24 cellular contexts compared by ENCODE assay signal in the genomic region with DNA sequence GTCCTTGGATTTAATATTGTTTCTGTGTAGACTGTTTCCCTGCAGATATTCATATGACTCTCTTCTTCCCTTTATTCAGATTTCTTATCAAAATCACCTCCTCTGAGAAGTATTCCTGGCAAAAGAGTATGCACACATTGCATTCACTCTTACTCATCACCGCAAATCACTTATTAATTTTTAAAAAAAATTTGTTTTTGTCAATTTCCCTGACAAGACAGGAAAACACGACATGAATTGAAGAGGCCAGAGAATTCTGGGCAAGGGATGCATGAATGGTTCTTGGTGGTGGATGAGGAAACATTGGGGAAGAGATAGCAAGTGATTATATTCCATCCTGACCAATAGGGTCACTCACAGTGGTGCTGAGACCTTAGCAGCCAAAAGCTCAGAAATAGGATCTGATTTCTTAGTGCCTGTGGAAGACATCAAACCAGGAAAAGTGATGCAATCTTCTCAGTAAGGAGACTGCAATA.
DNase-seq lines count a peak whose midpoint lies in the region; ATAC-seq and TF ChIP-seq lines count a peak whose summit lies in the region.
"Had no signal": no experiment of that assay in that cellular context is flagged by ENCODE, and none has a peak within 500 bp of the region (broad histone marks: within the 10 kb centered on the region; RNA-seq: fewer than 3 reads in every experiment).

No MANE protein-coding gene starts in this region.

- TF ChIP-seq RAD21 in SK-N-SH (IDR thresholded peaks at IDR 0.05; ENCODE audit: low read length) = no peak

- intact Hi-C loops in spleen (cut with DNase I; ENCODE audit: low total_unique reads) = no loop called here

- DNase-seq in HS-5 (ENCODE audit: low read depth) = peak; percentile 56
- no peak for DNase-seq in SK-N-SH
- peak; percentile 64 for DNase-seq in epithelial cell of proximal tubule (ENCODE audit: low read depth)
- no peak for DNase-seq in smooth muscle cell (lab: John Stamatoyannopoulos, UW; ENCODE audit: unreplicated experiment)
- no peak for DNase-seq in spleen
- no peak for DNase-seq in activated CD8-positive, alpha-beta memory T cell treated with anti-CD3 and anti-CD28 coated beads for 24 hours
- DNase-seq: activated CD4-positive, alpha-beta T cell treated with anti-CD3 and anti-CD28 coated beads, Interleukin-2, amount 10 ng/mL, durations not matched to agents 24 days and 14 days; activated naive CD4-positive, alpha-beta T cell treated with anti-CD3 and anti-CD28 coated beads for 36 hours; effector CD8-positive, alpha-beta T cell; erythroblast; gastrocnemius medialis; GOT3; left lung; NCI-H146; NCI-H446; SHP77; stimulated activated naive CD8-positive, alpha-beta T cell treated with anti-CD3 and anti-CD28 coated beads, Interleukin-15, Interleukin-2, amounts not matched to agents 100 U/mL and 50 U/mL, for 24 hours; uterus; WERI-Rb-1 had no signal

- no peak for TF ChIP-seq POLR2A in spleen (IDR thresholded peaks at IDR 0.05)

- TF ChIP-seq EP300 in SK-N-SH (IDR thresholded peaks at IDR 0.05; ENCODE audit: borderline replicate concordance in 1 of 2, low read depth in 1 of 2, low read length in 1 of 2) = no peak

- H3K4me3 ChIP-seq in SK-N-SH (ENCODE audit: low read depth in 2 of 2, low read length in 1 of 2) = no peak overlapping the region
- no peak overlapping the region for H3K4me3 ChIP-seq in epithelial cell of proximal tubule (ENCODE audit: low read depth, low read length)
- no peak overlapping the region for H3K4me3 ChIP-seq in smooth muscle cell
- H3K4me3 ChIP-seq in spleen = no peak overlapping the region
- H3K4me3 ChIP-seq: breast epithelium, gastrocnemius medialis, hepatocyte, left lung, thoracic aorta, uterus had no signal

- H3K79me2 ChIP-seq in SK-N-SH (ENCODE audit: insufficient read depth) (no peaks in the 10 kb centered on the region), smooth muscle cell (ENCODE audit: low read depth) (no peaks in the 10 kb centered on the region)
- H3K79me2 ChIP-seq: hepatocyte had no signal

- H3F3A ChIP-seq in SK-N-SH (replicated peaks; ENCODE audit: insufficient read depth) = peaks cover 25% of the 10 kb centered on the region
- no peaks in the 10 kb centered on the region for H3F3A ChIP-seq in smooth muscle cell (ENCODE audit: low read depth)

- 0% methylated on average over 2 of the region's 2 CpGs for WGBS in SK-N-SH (ENCODE audit: low lambda C conversion rate)
- 66% methylated on average over 2 of the region's 2 CpGs for WGBS in smooth muscle cell (ENCODE audit: low lambda C conversion rate)
- 39 to 74% (median 53%) methylated on average over 2 of the region's 2 CpGs for WGBS in spleen, 5 donors

- H3K27ac ChIP-seq in SK-N-SH (ENCODE audit: low read depth in 2 of 2, low read length in 1 of 2) (peak overlapping the region in 1 of 2 experiments; percentile 78; a peak in 2 of 4 replicates), smooth muscle cell (ENCODE audit: low read depth) (no peak overlapping the region), spleen (no peak overlapping the region)
- H3K27ac ChIP-seq: breast epithelium, gastrocnemius medialis, hepatocyte, left lung, thoracic aorta, uterus, WERI-Rb-1 had no signal

- no peaks in the 10 kb centered on the region; the same call in 1 of the 2 replicates for H3K9me2 ChIP-seq in SK-N-SH

- H3K9me3 ChIP-seq in SK-N-SH (no peaks in the 10 kb centered on the region), smooth muscle cell (replicated peaks; ENCODE audit: low read depth) (no peaks in the 10 kb centered on the region), spleen (no peaks in the 10 kb centered on the region)
- H3K9me3 ChIP-seq: breast epithelium, gastrocnemius medialis, thoracic aorta, uterus had no signal

- H3K9ac ChIP-seq in SK-N-SH (no peak overlapping the region; the same call in 1 of the 2 replicates), smooth muscle cell (ENCODE audit: low read depth) (no peak overlapping the region)

- H3K36me3 ChIP-seq in SK-N-SH (replicated peaks in 1 of 2; ENCODE audit: control insufficient read depth in 1 of 2, insufficient read depth in 2 of 2, low read length in 1 of 2) (no peaks in the 10 kb centered on the region), smooth muscle cell (ENCODE audit: low read depth) (no peaks in the 10 kb centered on the region), spleen (no peaks in the 10 kb centered on the region)
- H3K36me3 ChIP-seq: breast epithelium, gastrocnemius medialis, left lung, thoracic aorta, uterus, WERI-Rb-1 had no signal

- H3K4me2 ChIP-seq in SK-N-SH = peak overlapping the region; percentile 54
- H3K4me2 ChIP-seq in smooth muscle cell = peak overlapping the region; percentile 27
- H3K4me2 ChIP-seq: hepatocyte had no signal

- H3K27me3 ChIP-seq in SK-N-SH (ENCODE audit: insufficient read depth) (no peaks in the 10 kb centered on the region), smooth muscle cell (ENCODE audit: low read depth) (no peaks in the 10 kb centered on the region), spleen (replicated peaks in 1 of 7) (no peaks in the 10 kb centered on the region)
- H3K27me3 ChIP-seq: breast epithelium, gastrocnemius medialis, hepatocyte, left lung, uterus had no signal

- H4K20me1 ChIP-seq in SK-N-SH (ENCODE audit: insufficient read depth) = no peaks in the 10 kb centered on the region
- H4K20me1 ChIP-seq in smooth muscle cell (ENCODE audit: low read depth) = no peaks in the 10 kb centered on the region

- ATAC-seq in HG02610 (IDR thresholded peaks at IDR 0.05; ENCODE audit: unreplicated experiment) = no peak
- ATAC-seq: gastrocnemius medialis; left lung; sciatic nerve; stimulated activated naive CD8-positive, alpha-beta T cell treated with anti-CD3 and anti-CD28 coated beads, Interleukin-15, Interleukin-2, amounts not matched to agents 100 U/mL and 50 U/mL, for 24 hours had no signal

- H2AFZ ChIP-seq in SK-N-SH (ENCODE audit: low read depth) = peak overlapping the region; percentile 61; the same call in 1 of the 2 replicates
- H2AFZ ChIP-seq in smooth muscle cell (ENCODE audit: low read depth) = peak overlapping the region; percentile 21
- H2AFZ ChIP-seq: hepatocyte had no signal

- CTCF ChIA-PET in SK-N-SH (lab: Yijun Ruan, JAX) = no interaction called here

- H3K4me1 ChIP-seq in SK-N-SH (ENCODE audit: control insufficient read depth in 1 of 2, insufficient read depth in 2 of 2, low read depth in 1 of 2, low read length in 1 of 2) (peaks cover 0 to 9% of the 10 kb centered on the region in 2 experiments; a peak in 1 of 4 replicates), smooth muscle cell (ENCODE audit: low read depth) (no peaks in the 10 kb centered on the region), spleen (no peaks in the 10 kb centered on the region)
- H3K4me1 ChIP-seq: breast epithelium, gastrocnemius medialis, left lung, uterus had no signal

- TF ChIP-seq CTCF in SK-N-SH (IDR thresholded peaks at IDR 0.05) = no peak
- TF ChIP-seq CTCF in epithelial cell of proximal tubule (conservative IDR thresholded peaks at IDR 0.05; ENCODE audit: low read depth, low read length) = no peak
- no peak for TF ChIP-seq CTCF in smooth muscle cell (IDR thresholded peaks at IDR 0.05; ENCODE audit: borderline replicate concordance, insufficient read depth, poor library complexity, severe bottlenecking)
- TF ChIP-seq CTCF in spleen (IDR thresholded peaks at IDR 0.05 in 8 of 11, conservative IDR thresholded peaks at IDR 0.05 in 3 of 11) = no peak

- POLR2A ChIA-PET in SK-N-SH (lab: Yijun Ruan, JAX) = no interaction called here

TF ChIP-seq in SK-N-SH, 30 proteins besides CTCF, POLR2A, EP300 and RAD21 (continues in another document):
- TF ChIP-seq, protein P1, sequence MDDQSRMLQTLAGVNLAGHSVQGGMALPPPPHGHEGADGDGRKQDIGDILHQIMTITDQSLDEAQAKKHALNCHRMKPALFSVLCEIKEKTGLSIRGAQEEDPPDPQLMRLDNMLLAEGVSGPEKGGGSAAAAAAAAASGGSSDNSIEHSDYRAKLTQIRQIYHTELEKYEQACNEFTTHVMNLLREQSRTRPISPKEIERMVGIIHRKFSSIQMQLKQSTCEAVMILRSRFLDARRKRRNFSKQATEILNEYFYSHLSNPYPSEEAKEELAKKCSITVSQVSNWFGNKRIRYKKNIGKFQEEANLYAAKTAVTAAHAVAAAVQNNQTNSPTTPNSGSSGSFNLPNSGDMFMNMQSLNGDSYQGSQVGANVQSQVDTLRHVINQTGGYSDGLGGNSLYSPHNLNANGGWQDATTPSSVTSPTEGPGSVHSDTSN (IDR thresholded peaks at IDR 0.05) = peak; percentile 8; the same call in 1 of the 2 replicates
- TF ChIP-seq FOSL2 (IDR thresholded peaks at IDR 0.05; ENCODE audit: borderline replicate concordance, low read depth) (peak; percentile 34; the same call in 1 of the 2 replicates), REST (IDR thresholded peaks at IDR 0.05; ENCODE audit: low read depth, low read length) (no peak), JUND (IDR thresholded peaks at IDR 0.05) (0 out of 2 replicates have a peak, but pooled peaks have one; percentile 27)

Comparison
In these comparisons a context has a peak if more than half of its experiments do, and no peak if none do; other contexts are left out.
1. DNase-seq: peak in HS-5 (single experiment) and epithelial cell of proximal tubule (single experiment); none in SK-N-SH (single experiment), smooth muscle cell (single experiment), spleen (single experiment) and activated CD8-positive, alpha-beta memory T cell treated with anti-CD3 and anti-CD28 coated beads for 24 hours (single experiment).